In genomic region chr19:39474139-39474620, GRCh38 we compare ENCODE assay signal across 8 cellular contexts. TPM values are rescaled to one million over a fixed set of nuclear protein-coding genes. Genes with fewer than 3 reads are reported as not detected.
DNase-seq lines count a peak whose midpoint lies in the region; ATAC-seq and TF ChIP-seq lines count a peak whose summit lies in the region.

No MANE protein-coding gene starts in this region.

- WGBS in adrenal gland, 4 donors: 43 to 56% (median 49%) methylated on average over 4 to 9 of the region's 9 CpGs

- no peak overlapping the region for H3K27ac ChIP-seq in C4-2B
- no peak overlapping the region for H3K27ac ChIP-seq in adrenal gland

- intact Hi-C loops in adrenal gland (cut with DNase I) (loop anchor here (5.0 to 10.0 kb wide), 2 partner anchors 58 to 61 kb away; partner anchors contain the start of gene EID2B (in 2 of the 2)), posterior vena cava (cut with DNase I) (no loop called here)

- H3K9me3 ChIP-seq in adrenal gland (replicated peaks in 1 of 3): no peaks in the 10 kb centered on the region

- no peak for ATAC-seq in GM21529 (IDR thresholded peaks at IDR 0.05; ENCODE audit: unreplicated experiment)

- no peak overlapping the region for H3K4me3 ChIP-seq in adrenal gland

- H3K36me3 ChIP-seq in adrenal gland (replicated peaks in 1 of 2): peaks cover 0 to 76% of the 10 kb centered on the region in 2 donors

- no peaks in the 10 kb centered on the region for H3K27me3 ChIP-seq in adrenal gland

- no peaks in the 10 kb centered on the region for H3K4me1 ChIP-seq in adrenal gland (replicated peaks in 1 of 2)

- peak; percentile 94 for TF ChIP-seq CTCF in C4-2B (conservative IDR thresholded peaks at IDR 0.05)
- TF ChIP-seq CTCF in adrenal gland (IDR thresholded peaks at IDR 0.05): peak; percentile 57 to 82 (median 66)

- TF ChIP-seq POLR2A in adrenal gland (IDR thresholded peaks at IDR 0.05): no peak

- DNase-seq in HUDEP-2 (lab: John Stamatoyannopoulos, UW; ENCODE audit: unreplicated experiment in 76 of 76) (peak in 39 of 76 experiments; percentile 11 to 71 (median 43)), T-helper 1 cell (peak; percentile 30 to 73 (median 59)), adrenal gland (peak; percentile 40 to 76 (median 59)), hepatic stellate cell (ENCODE audit: low spot score) (peak; percentile 59), posterior vena cava (ENCODE audit: low spot score) (no peak)
- peak; percentile 56 to 68 for DNase-seq in stimulated activated CD4-positive, alpha-beta T cell treated with anti-CD3 and anti-CD28 coated beads, Interleukin-15, amount 100 ng/mL, for 1 hour (ENCODE audit: low read depth in 1 of 2, low spot score in 1 of 2)

RNA-seq across cellular contexts. Expression of gene TIMM50, which starts 6.5 kb away (rescaled TPM):
- total RNA-seq in adrenal gland (10 to 100 TPM; 52.8 to 93.4 (median 64.9) TPM), posterior vena cava (10 to 100 TPM; 44.5 to 45.5 TPM)
- 100 to 1,000 TPM in 2 of 3 donors, 10 to 100 TPM in 1; 77.7 to 147 (median 118) TPM for polyA plus RNA-seq in adrenal gland

RNA-seq across cellular contexts. Expression of gene DLL3, which starts 24.6 kb away (rescaled TPM):
- total RNA-seq in adrenal gland (not detected), posterior vena cava (not detected)
- polyA plus RNA-seq in adrenal gland: under 1 TPM in 1 of 3 donors, not detected in 2; 0.10 TPM

RNA-seq across cellular contexts. Expression of gene SUPT5H, which starts 28.8 kb away (rescaled TPM):
- 100 to 1,000 TPM in 3 of 8 donors, 10 to 100 TPM in 5; 42.0 to 145 (median 88.0) TPM for total RNA-seq in adrenal gland
- 100 to 1,000 TPM; 107 to 612 (median 233) TPM for polyA plus RNA-seq in adrenal gland
- 10 to 100 TPM; 67.0 to 74.9 TPM for total RNA-seq in posterior vena cava

RNA-seq across cellular contexts. Expression of gene RPS16, which starts 38.4 kb away (rescaled TPM):
- total RNA-seq in adrenal gland (1,000 to 10,000 TPM in 6 of 8 donors, 100 to 1,000 TPM in 2; 848 to 1,939 (median 1,279) TPM), posterior vena cava (1,000 to 10,000 TPM; 1,159 to 1,295 TPM)
- polyA plus RNA-seq in adrenal gland: 1,000 to 10,000 TPM; 1,071 to 2,033 (median 1,152) TPM

RNA-seq across cellular contexts. Expression of gene SELENOV, which starts 40.8 kb away (rescaled TPM):
- total RNA-seq in adrenal gland (not detected), posterior vena cava (not detected)
- not detected for polyA plus RNA-seq in adrenal gland

Comparison
In these comparisons a context has a peak if more than half of its experiments do, and no peak if none do; other contexts are left out.
1. intact Hi-C loops: an anchor here in adrenal gland (5.0 to 10.0 kb wide); none called in posterior vena cava.